16 cellular contexts compared by ENCODE assay signal in the genomic region with DNA sequence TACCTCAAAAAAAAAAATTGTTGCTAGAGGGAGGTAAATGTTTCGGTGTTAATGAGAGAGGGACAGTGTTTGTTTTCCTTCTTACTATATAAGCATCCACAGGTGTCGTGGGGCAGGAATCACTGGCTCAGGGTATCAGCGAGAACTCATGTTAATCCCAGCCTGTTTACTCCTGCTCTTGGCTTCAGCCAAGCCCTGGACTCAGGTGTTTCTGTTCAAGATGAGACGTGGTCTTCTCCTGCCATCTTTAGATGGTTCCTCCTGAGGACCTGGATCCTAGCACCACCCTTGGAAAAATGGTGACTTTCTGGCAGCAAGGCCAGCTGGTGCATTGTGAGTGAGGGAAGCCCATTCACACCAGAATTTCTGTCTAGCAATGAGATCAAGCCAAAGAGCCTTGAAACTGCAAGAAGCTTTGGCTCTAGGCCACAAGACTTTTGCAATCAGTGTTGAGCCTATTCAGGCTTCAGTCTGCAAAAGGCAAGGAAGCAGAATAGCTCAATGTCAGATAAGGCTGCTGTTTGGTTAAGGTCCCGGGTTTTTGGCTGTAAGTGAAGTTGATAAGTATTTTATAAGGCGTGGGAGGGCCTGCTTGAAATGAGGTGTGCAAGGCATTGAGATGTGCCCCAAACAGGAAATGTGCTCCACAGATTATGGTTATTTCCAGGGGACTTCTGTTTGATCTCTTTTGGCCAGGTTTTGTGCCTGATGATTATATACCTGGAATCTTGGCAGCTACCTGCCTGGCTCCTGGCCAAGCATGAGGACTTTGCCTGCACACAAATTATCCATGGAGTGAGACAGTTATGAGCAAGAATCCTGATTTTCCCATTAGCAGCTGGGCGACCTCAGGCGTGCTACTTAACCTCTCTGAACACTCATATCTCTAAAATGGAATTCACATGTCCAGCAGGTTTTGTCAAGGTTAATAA.
A peak's percentile ranks its signal among the peaks of the same experiment; 100 is the strongest.
DNase-seq lines count a peak whose midpoint lies in the region; ATAC-seq, FAIRE-seq and TF ChIP-seq lines count a peak whose summit lies in the region.
"Had no signal": no experiment of that assay in that cellular context is flagged by ENCODE, and none has a peak within 500 bp of the region (broad histone marks: within the 10 kb centered on the region; RNA-seq: fewer than 3 reads in every experiment).

No MANE protein-coding gene starts in this region.

- H3K36me3 Mint-ChIP-seq in activated naive CD4-positive, alpha-beta T cell treated with anti-CD3 and anti-CD28 coated beads, Interleukin-2, amount 50 U/mL, for 72 hours = no peaks in the 10 kb centered on the region

- H2BK120ac ChIP-seq in H1 (replicated peaks; ENCODE audit: low read depth, low read length) = no peak overlapping the region

- TF ChIP-seq POLR2A in H1 (IDR thresholded peaks at IDR 0.05; ENCODE audit: control extremely low read depth in 1 of 2, low read depth in 2 of 2, low read length in 2 of 2) = no peak

- H3K9ac ChIP-seq in H1 (replicated peaks in 1 of 4; ENCODE audit: extremely low read depth in 1 of 4, low read depth in 3 of 4, low read length in 3 of 4) = peak overlapping the region in 1 of 4 experiments; percentile 10; a peak in 1 of 7 replicates

- DNase-seq in A673 (ENCODE audit: low spot score) (peak; percentile 32), NCI-H1105 (lab: John Stamatoyannopoulos, UW) (peak; percentile 68), H1 (ENCODE audit: low read depth in 1 of 2, low spot score in 2 of 2) (no peak), medulla oblongata (ENCODE audit: extremely low spot score) (peak; percentile 27), NCI-H2227 (lab: John Stamatoyannopoulos, UW; ENCODE audit: unreplicated experiment) (no peak)
- no peak for DNase-seq in activated naive CD4-positive, alpha-beta T cell treated with anti-CD3 and anti-CD28 coated beads, Interleukin-2, amount 50 U/mL, for 72 hours (ENCODE audit: low spot score in 2 of 2)
- DNase-seq: activated CD4-positive, alpha-beta T cell treated with anti-CD3 and anti-CD28 coated beads, Interleukin-2, amount 10 ng/mL, durations not matched to agents 7 days and 5 days; DMS53; gastrocnemius medialis; kidney glomerular epithelial cell; NCI-H1436 treated with DMSO at 0.1 percent for 48 hours; stimulated activated CD4-positive, alpha-beta T cell treated with anti-CD3 and anti-CD28 coated beads, Interleukin-15, amount 100 ng/mL, for 24 hours had no signal

- no peak for FAIRE-seq in H1 (lab: Jason Lieb, UNC)

- H3K27me3 ChIP-seq in A673 (replicated peaks; ENCODE audit: insufficient read depth, low read depth, low read length, poor library complexity) (no peaks in the 10 kb centered on the region), H1 (replicated peaks in 1 of 4; ENCODE audit: control insufficient read depth in 3 of 4, extremely low read depth in 1 of 4, insufficient read depth in 3 of 4, low read length in 3 of 4) (no peaks in the 10 kb centered on the region)
- H3K27me3 ChIP-seq: gastrocnemius medialis had no signal

- H2BK15ac ChIP-seq in H1 (ENCODE audit: low read length) = no peak overlapping the region

- no peaks in the 10 kb centered on the region for H3K9me3 Mint-ChIP-seq in activated naive CD4-positive, alpha-beta T cell treated with anti-CD3 and anti-CD28 coated beads, Interleukin-2, amount 50 U/mL, for 72 hours
- H3K9me3 Mint-ChIP-seq: activated CD4-positive, alpha-beta T cell treated with anti-CD3 and anti-CD28 coated beads, Interleukin-2, amount 10 ng/mL, durations not matched to agents 7 days and 5 days; activated T-helper 17 cell treated with anti-CD3 and anti-CD28 coated beads, Interleukin-2, amount 50 U/mL, for 72 hours; neural crest cell had no signal

- H3K18ac ChIP-seq in H1 (ENCODE audit: extremely low read depth, low read length) = no peak overlapping the region

- H3K4me1 ChIP-seq in A673 (ENCODE audit: insufficient read depth, low read length, poor library complexity, severe bottlenecking) (no peaks in the 10 kb centered on the region), H1 (replicated peaks in 1 of 4; ENCODE audit: control insufficient read depth in 3 of 4, insufficient read depth in 4 of 4, low read length in 3 of 4) (no peaks in the 10 kb centered on the region)

- H4K91ac ChIP-seq in H1 (replicated peaks; ENCODE audit: insufficient read length, low read length) = no peak overlapping the region

- no peak overlapping the region for H2AK5ac ChIP-seq in H1 (ENCODE audit: low read depth, low read length)

- no peaks in the 10 kb centered on the region for H4K20me1 ChIP-seq in H1 (replicated peaks in 1 of 2; ENCODE audit: control insufficient read depth in 1 of 2, insufficient read depth in 2 of 2, low read length in 2 of 2)

- H4K8ac ChIP-seq in H1 (ENCODE audit: extremely low read depth, insufficient read depth, low read length) = peak overlapping the region; percentile 16; the same call in 1 of the 2 replicates

- no peak overlapping the region for H3K27ac Mint-ChIP-seq in activated naive CD4-positive, alpha-beta T cell treated with anti-CD3 and anti-CD28 coated beads, Interleukin-2, amount 50 U/mL, for 72 hours
- H3K27ac Mint-ChIP-seq: activated CD4-positive, alpha-beta T cell treated with anti-CD3 and anti-CD28 coated beads, Interleukin-2, amount 10 ng/mL, durations not matched to agents 7 days and 5 days; activated T-helper 17 cell treated with anti-CD3 and anti-CD28 coated beads, Interleukin-2, amount 50 U/mL, for 72 hours had no signal

- TF ChIP-seq CTCF in A673 (conservative IDR thresholded peaks at IDR 0.05; ENCODE audit: low read depth, low read length) (no peak), H1 (IDR thresholded peaks at IDR 0.05; ENCODE audit: control extremely low read depth in 1 of 3, insufficient read depth in 1 of 3, low read depth in 1 of 3, low read length in 3 of 3) (no peak)

- H3K4ac ChIP-seq in H1 (replicated peaks; ENCODE audit: insufficient read length, low read depth, low read length) = no peak overlapping the region

- H3K27ac ChIP-seq in A673 (ENCODE audit: low read depth, low read length, poor library complexity, severe bottlenecking) (no peak overlapping the region), H1 (ENCODE audit: low read depth, low read length) (no peak overlapping the region)
- H3K27ac ChIP-seq: gastrocnemius medialis had no signal

- no peak for TF ChIP-seq EP300 in H1 (IDR thresholded peaks at IDR 0.05; ENCODE audit: borderline replicate concordance in 1 of 2, low read depth in 2 of 2, low read length in 2 of 2)

- H3K9me3 ChIP-seq in A673 (ENCODE audit: low read depth, low read length, poor library complexity, severe bottlenecking) = no peaks in the 10 kb centered on the region
- H3K9me3 ChIP-seq in H1 (ENCODE audit: insufficient read depth in 2 of 2, low read depth in 1 of 2, low read length in 1 of 2) = no peaks in the 10 kb centered on the region
- H3K9me3 ChIP-seq: gastrocnemius medialis had no signal

- no peaks in the 10 kb centered on the region for H3K79me1 ChIP-seq in H1 (ENCODE audit: low read depth, low read length)

- no peak overlapping the region for H4K5ac ChIP-seq in H1 (ENCODE audit: insufficient read length, low read depth, low read length)

- no peaks in the 10 kb centered on the region for H3K79me2 ChIP-seq in H1 (ENCODE audit: control insufficient read depth in 1 of 2, insufficient read depth in 2 of 2, low read length in 2 of 2)

- POLR2A ChIA-PET in A673 (lab: Charles Lee; ENCODE audit: low non-redundant PET) (no interaction called here), H1 (lab: Charles Lee; ENCODE audit: partially characterized antibody) (interaction anchor here (1.2 kb wide), 1 partner anchor 20 kb away, joined by 3 read pairs; no protein-coding TSS in a partner anchor)

- H2AFZ ChIP-seq in H1 (ENCODE audit: low read length) = no peak overlapping the region

- intact Hi-C loops in A673 (cut with micrococcal nuclease; ENCODE audit: unreplicated experiment) = no loop called here

- WGBS in H1 (ENCODE audit: extremely low coverage in 1 of 2, insufficient coverage in 1 of 2, insufficient read length in 1 of 2, insufficient replicate concordance in 2 of 2, low coverage in 1 of 2, low lambda C conversion rate in 2 of 2, missing lambda C conversion rate in 1 of 2), 2 experiments = 83% methylated on average over 7 of the region's 8 CpGs; no CpG with 5 or more reads in 1 of the 2 experiments

- no peak for ATAC-seq in GM18873 (IDR thresholded peaks at IDR 0.05; ENCODE audit: low FRiP score, unreplicated experiment)
- ATAC-seq in HG03469 (IDR thresholded peaks at IDR 0.05; ENCODE audit: unreplicated experiment) = no peak
- no peak for ATAC-seq in activated naive CD4-positive, alpha-beta T cell treated with anti-CD3 and anti-CD28 coated beads, Interleukin-2, amount 50 U/mL, for 72 hours
- ATAC-seq: activated T-helper 17 cell treated with anti-CD3 and anti-CD28 coated beads, Interleukin-2, amount 50 U/mL, for 72 hours; gastrocnemius medialis had no signal

- H3K36me3 ChIP-seq in A673 (ENCODE audit: insufficient read depth, low read length, poor library complexity, severe bottlenecking) (no peaks in the 10 kb centered on the region), H1 (ENCODE audit: control insufficient read depth in 2 of 4, insufficient read depth in 4 of 4, low read length in 3 of 4) (no peaks in the 10 kb centered on the region)
- H3K36me3 ChIP-seq: gastrocnemius medialis had no signal

- H3K4me2 ChIP-seq in H1 (ENCODE audit: insufficient read depth in 1 of 2, low read depth in 2 of 2, low read length in 2 of 2) = no peak overlapping the region

- H3K4me3 ChIP-seq in A673 (ENCODE audit: low read depth, low read length, poor library complexity, severe bottlenecking) (no peak overlapping the region), H1 (ENCODE audit: extremely low read depth in 1 of 4, insufficient read depth in 2 of 4, low read depth in 3 of 4, low read length in 4 of 4) (no peak overlapping the region)
- H3K4me3 ChIP-seq: gastrocnemius medialis had no signal

- no peak overlapping the region for H3K56ac ChIP-seq in H1 (replicated peaks; ENCODE audit: insufficient read length, low read depth, low read length)

- no peaks in the 10 kb centered on the region for H3K23me2 ChIP-seq in H1 (ENCODE audit: low read depth, low read length)

- CTCF ChIA-PET in A673 (lab: Charles Lee) = no interaction called here
- CTCF ChIA-PET in H1 (lab: Charles Lee; ENCODE audit: partially characterized antibody) = interaction anchor here (0.5 to 11.3 kb wide), 6 partner anchors 8 to 126 kb away, joined by 3 to 97 read pairs (median 3); no protein-coding TSS in a partner anchor

- no TSS peak for BruUV-seq in A673 (replicated peaks; lab: Mats Ljungman, UMichigan)

- H3K14ac ChIP-seq in H1 (ENCODE audit: insufficient read length) = no peak overlapping the region

- H2BK5ac ChIP-seq in H1 (ENCODE audit: low read depth, low read length) = no peak overlapping the region

- H2BK20ac ChIP-seq in H1 (ENCODE audit: low read length) = no peak overlapping the region

- no peak for TF ChIP-seq RAD21 in H1 (IDR thresholded peaks at IDR 0.05 in 1 of 2, conservative IDR thresholded peaks at IDR 0.05 in 1 of 2; ENCODE audit: low read depth in 2 of 2, low read length in 2 of 2)

- H2BK12ac ChIP-seq in H1 (ENCODE audit: low read depth, low read length) = no peak overlapping the region

- no peak overlapping the region for H3K23ac ChIP-seq in H1 (ENCODE audit: insufficient read length)

TF ChIP-seq in H1, 55 proteins besides CTCF, POLR2A, EP300 and RAD21 (continues in another document):
- no peak for TF ChIP-seq SP1 (IDR thresholded peaks at IDR 0.05; ENCODE audit: low read depth, low read length)
- no peak for TF ChIP-seq PHF8 (conservative IDR thresholded peaks at IDR 0.05; ENCODE audit: low read depth, low read length)
- TF ChIP-seq MAFK (IDR thresholded peaks at IDR 0.05; ENCODE audit: low read depth, low read length) = no peak

Comparison
In these comparisons a context has a peak if more than half of its experiments do, and no peak if none do; other contexts are left out.
1. DNase-seq: peak in A673 (single experiment), NCI-H1105 (single experiment) and medulla oblongata (single experiment); none in H1 (0 of 2), activated naive CD4-positive, alpha-beta T cell treated with anti-CD3 and anti-CD28 coated beads, Interleukin-2, amount 50 U/mL, for 72 hours (0 of 2) and NCI-H2227 (single experiment).